17 cellular contexts compared by ENCODE assay signal in genomic region chr2:68772109-68772508, GRCh38. TPM values are rescaled to one million over a fixed set of nuclear protein-coding genes. Genes with fewer than 3 reads are reported as not detected.
DNase-seq lines count a peak whose midpoint lies in the region; ATAC-seq and TF ChIP-seq lines count a peak whose summit lies in the region.
"Had no signal": no experiment of that assay in that cellular context is flagged by ENCODE, and none has a peak within 500 bp of the region (broad histone marks: within the 10 kb centered on the region; RNA-seq: fewer than 3 reads in every experiment).

No MANE protein-coding gene starts in this region.

- no peaks in the 10 kb centered on the region for H3K9me3 ChIP-seq in OCI-LY1 (ENCODE audit: low read length)
- no peaks in the 10 kb centered on the region for H3K9me3 ChIP-seq in colonic mucosa
- H3K9me3 ChIP-seq: A549, thyroid gland had no signal

- H3K9ac ChIP-seq in OCI-LY1 (ENCODE audit: low read length) (peak overlapping the region; percentile 46; the same call in 1 of the 2 replicates), colonic mucosa (ENCODE audit: low read depth in 2 of 2, low read length in 2 of 2) (no peak overlapping the region)
- H3K9ac ChIP-seq: neural progenitor cell had no signal

- peaks cover 99% of the 10 kb centered on the region for H3K4me1 ChIP-seq in OCI-LY1 (ENCODE audit: insufficient read depth, low read length, severe bottlenecking)
- H3K4me1 ChIP-seq in colonic mucosa = peaks cover 6% of the 10 kb centered on the region
- H3K4me1 ChIP-seq: A549, neural progenitor cell had no signal

- H3K36me3 Mint-ChIP-seq in activated CD4-positive, alpha-beta T cell treated with anti-CD3 and anti-CD28 coated beads, Interleukin-2, amount 10 ng/mL, durations not matched to agents 7 days and 5 days (ENCODE audit: low read depth) = peaks cover 84% of the 10 kb centered on the region
- peaks cover 47% of the 10 kb centered on the region for H3K36me3 Mint-ChIP-seq in stimulated activated effector memory CD8-positive, alpha-beta T cell treated with anti-CD3 and anti-CD28 coated beads, Interleukin-12 subunit alpha, Interleukin-12 subunit beta, amount 100 ng/mL, for 72 hours
- H3K36me3 Mint-ChIP-seq: neural progenitor cell had no signal

- 0 out of 2 replicates have a peak, but pooled peaks cover 11% of the 10 kb centered on the region for H3F3A ChIP-seq in OCI-LY1 (ENCODE audit: insufficient read depth, low read length)

- H3K4me3 Mint-ChIP-seq in activated CD4-positive, alpha-beta T cell treated with anti-CD3 and anti-CD28 coated beads, Interleukin-2, amount 10 ng/mL, durations not matched to agents 7 days and 5 days = no peak overlapping the region
- peak overlapping the region; percentile 77 for H3K4me3 Mint-ChIP-seq in stimulated activated effector memory CD8-positive, alpha-beta T cell treated with anti-CD3 and anti-CD28 coated beads, Interleukin-12 subunit alpha, Interleukin-12 subunit beta, amount 100 ng/mL, for 72 hours
- H3K4me3 Mint-ChIP-seq: HFFc6, neural progenitor cell had no signal

- H3K4me3 ChIP-seq in OCI-LY1 (ENCODE audit: low read depth, low read length, poor library complexity, severe bottlenecking) (no peak overlapping the region), colonic mucosa (no peak overlapping the region)
- H3K4me3 ChIP-seq: A549, neural progenitor cell, thyroid gland had no signal

- H3K27me3 ChIP-seq in OCI-LY1 (ENCODE audit: insufficient read depth, low read length) (no peaks in the 10 kb centered on the region), colonic mucosa (no peaks in the 10 kb centered on the region)
- H3K27me3 ChIP-seq: neural progenitor cell, thyroid gland had no signal

- no peak for ATAC-seq in stimulated activated effector memory CD8-positive, alpha-beta T cell treated with anti-CD3 and anti-CD28 coated beads, Interleukin-12 subunit alpha, Interleukin-12 subunit beta, amount 100 ng/mL, for 72 hours
- ATAC-seq in GM21360 (IDR thresholded peaks at IDR 0.05; ENCODE audit: unreplicated experiment) = no peak
- ATAC-seq: A549 had no signal

- peaks cover 100% of the 10 kb centered on the region for H3K4me1 Mint-ChIP-seq in activated CD4-positive, alpha-beta T cell treated with anti-CD3 and anti-CD28 coated beads, Interleukin-2, amount 10 ng/mL, durations not matched to agents 7 days and 5 days
- H3K4me1 Mint-ChIP-seq in stimulated activated effector memory CD8-positive, alpha-beta T cell treated with anti-CD3 and anti-CD28 coated beads, Interleukin-12 subunit alpha, Interleukin-12 subunit beta, amount 100 ng/mL, for 72 hours = peaks cover 99% of the 10 kb centered on the region
- H3K4me1 Mint-ChIP-seq: neural progenitor cell had no signal

- H3K9me3 Mint-ChIP-seq in activated CD4-positive, alpha-beta T cell treated with anti-CD3 and anti-CD28 coated beads, Interleukin-2, amount 10 ng/mL, durations not matched to agents 7 days and 5 days = peaks cover 2% of the 10 kb centered on the region
- H3K9me3 Mint-ChIP-seq in stimulated activated effector memory CD8-positive, alpha-beta T cell treated with anti-CD3 and anti-CD28 coated beads, Interleukin-12 subunit alpha, Interleukin-12 subunit beta, amount 100 ng/mL, for 72 hours = no peaks in the 10 kb centered on the region
- H3K9me3 Mint-ChIP-seq: HFFc6, neural progenitor cell had no signal

- CTCF ChIA-PET in activated CD4-positive, alpha-beta T cell treated with anti-CD3 and anti-CD28 coated beads, Interleukin-2, amount 10 ng/mL, durations not matched to agents 7 days and 5 days (lab: Charles Lee) = interaction anchor here (1.6 kb wide), 1 partner anchor 136 kb away, joined by 6 read pairs; no protein-coding TSS in a partner anchor

- no peaks in the 10 kb centered on the region for H4K20me1 ChIP-seq in OCI-LY1 (ENCODE audit: insufficient read depth, low read length)

- intact Hi-C loops in colonic mucosa (cut with DNase I) = no loop called here

- no peaks in the 10 kb centered on the region for H3K9me2 ChIP-seq in OCI-LY1 (ENCODE audit: low read depth, low read length)

- peaks cover 17% of the 10 kb centered on the region; the same call in 1 of the 2 replicates for H3K36me3 ChIP-seq in OCI-LY1 (ENCODE audit: insufficient read depth, low read length)
- H3K36me3 ChIP-seq in colonic mucosa = no peaks in the 10 kb centered on the region
- H3K36me3 ChIP-seq: neural progenitor cell, thyroid gland had no signal

- no peak for DNase-seq in activated CD4-positive, alpha-beta T cell treated with anti-CD3 and anti-CD28 coated beads, Interleukin-2, amount 10 ng/mL, durations not matched to agents 7 days and 5 days
- no peak for DNase-seq in activated CD4-positive, alpha-beta T cell treated with anti-CD3 and anti-CD28 coated beads for 1 hour
- DNase-seq in colonic mucosa = no peak
- no peak for DNase-seq in stimulated activated effector memory CD8-positive, alpha-beta T cell treated with anti-CD3 and anti-CD28 coated beads, Interleukin-12 subunit alpha, Interleukin-12 subunit beta, amount 100 ng/mL, for 72 hours (ENCODE audit: low spot score in 2 of 2)
- DNase-seq in iPS-NIHi7 (ENCODE audit: extremely low spot score) = no peak
- no peak for DNase-seq in stimulated activated CD4-positive, alpha-beta T cell treated with anti-CD3 and anti-CD28 coated beads, Interleukin-2, amount 100 ng/mL, for 48 hours
- DNase-seq: Calu3, HFFc6, NCI-H1105, NCI-H510A, RPMI8226, thyroid gland had no signal

- POLR2A ChIA-PET in activated CD4-positive, alpha-beta T cell treated with anti-CD3 and anti-CD28 coated beads, Interleukin-2, amount 10 ng/mL, durations not matched to agents 7 days and 5 days (lab: Charles Lee) = no interaction called here

- no peak for TF ChIP-seq CTCF in OCI-LY1 (IDR thresholded peaks at IDR 0.05; ENCODE audit: low read length)
- no peak for TF ChIP-seq CTCF in colonic mucosa (IDR thresholded peaks at IDR 0.05)

- H3K27ac Mint-ChIP-seq in activated CD4-positive, alpha-beta T cell treated with anti-CD3 and anti-CD28 coated beads, Interleukin-2, amount 10 ng/mL, durations not matched to agents 7 days and 5 days = peak overlapping the region; percentile 64
- peak overlapping the region; percentile 92 for H3K27ac Mint-ChIP-seq in stimulated activated effector memory CD8-positive, alpha-beta T cell treated with anti-CD3 and anti-CD28 coated beads, Interleukin-12 subunit alpha, Interleukin-12 subunit beta, amount 100 ng/mL, for 72 hours
- H3K27ac Mint-ChIP-seq: HFFc6, neural progenitor cell had no signal

- H3K27me3 Mint-ChIP-seq in activated CD4-positive, alpha-beta T cell treated with anti-CD3 and anti-CD28 coated beads, Interleukin-2, amount 10 ng/mL, durations not matched to agents 7 days and 5 days = no peaks in the 10 kb centered on the region

- no peak overlapping the region for H2AFZ ChIP-seq in OCI-LY1 (ENCODE audit: low read length)
- H2AFZ ChIP-seq: neural progenitor cell had no signal

- peaks cover 11% of the 10 kb centered on the region; the same call in 1 of the 2 replicates for H3K79me2 ChIP-seq in OCI-LY1 (ENCODE audit: insufficient read depth, low read length)

- H3K27ac ChIP-seq in OCI-LY1 (ENCODE audit: low read depth, low read length, poor library complexity, severe bottlenecking) (peak overlapping the region; percentile 98), colonic mucosa (peak overlapping the region; percentile 10)
- H3K27ac ChIP-seq: A549, neural progenitor cell had no signal

- no peak overlapping the region for H3K4me2 ChIP-seq in OCI-LY1 (ENCODE audit: low read length)
- H3K4me2 ChIP-seq: A549, neural progenitor cell had no signal

RNA-seq across cellular contexts. Expression of gene ARHGAP25, which starts 37.5 kb away (rescaled TPM):
- 10 to 100 TPM; 94.9 to 97.8 TPM for total RNA-seq in activated CD4-positive, alpha-beta T cell treated with anti-CD3 and anti-CD28 coated beads, Interleukin-2, amount 10 ng/mL, durations not matched to agents 7 days and 5 days
- 1 to 10 TPM; 3.6 to 3.7 TPM for total RNA-seq in colonic mucosa
- total RNA-seq: Calu3, HFFc6, HT1080 had no signal

Comparison
In these comparisons a context has a peak if more than half of its experiments do, and no peak if none do; other contexts are left out.
1. RNA of gene ARHGAP25, which starts 37.5 kb away (total RNA-seq): 94.9 to 97.8 TPM in activated CD4-positive, alpha-beta T cell treated with anti-CD3 and anti-CD28 coated beads, Interleukin-2, amount 10 ng/mL, durations not matched to agents 7 days and 5 days; 3.6 to 3.7 TPM in colonic mucosa; every median in the first group is over 10 times any median in the second.